20 cellular contexts compared by ENCODE assay signal in the genomic region with DNA sequence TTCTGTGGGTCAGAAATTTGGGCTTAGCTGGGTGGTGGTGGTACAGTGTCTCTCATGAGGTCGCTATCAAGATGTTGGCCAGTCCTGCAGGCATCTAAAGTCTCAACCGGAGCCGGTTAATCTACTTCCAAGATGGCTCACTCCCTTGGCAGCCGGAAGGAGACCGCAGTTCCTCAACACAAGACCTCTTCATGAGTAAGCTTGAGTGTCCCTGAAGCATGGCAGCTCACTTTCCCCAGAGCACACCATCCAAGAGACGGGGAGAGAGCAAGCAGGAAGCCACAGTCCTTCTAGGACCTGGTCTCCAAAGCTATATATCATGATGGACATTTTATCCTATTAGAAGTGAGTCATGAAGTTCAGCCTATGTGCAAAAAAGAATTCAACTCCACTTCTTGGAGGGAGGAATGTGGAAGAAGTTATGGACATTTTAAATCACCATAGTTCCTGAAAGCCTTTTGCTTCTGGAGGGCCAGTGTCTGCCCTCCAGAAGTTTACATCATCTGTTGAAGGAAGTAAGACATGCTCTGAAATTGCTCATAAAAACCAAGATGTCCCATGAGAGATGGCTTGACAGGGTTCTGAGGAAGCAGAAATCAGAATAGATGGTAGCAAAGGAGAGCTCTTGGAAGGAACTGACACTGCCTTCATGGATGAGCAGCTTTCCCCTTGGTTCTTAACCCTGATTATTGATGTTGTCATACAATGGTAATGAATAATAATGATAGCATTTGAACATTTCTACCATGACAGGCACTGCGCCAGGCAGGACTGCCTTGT. TPM values are rescaled to one million over a fixed set of nuclear protein-coding genes. Genes with fewer than 3 reads are reported as not detected.
A peak's percentile ranks its signal among the peaks of the same experiment; 100 is the strongest.
DNase-seq lines count a peak whose midpoint lies in the region; ATAC-seq and TF ChIP-seq lines count a peak whose summit lies in the region.
"Had no signal": no experiment of that assay in that cellular context is flagged by ENCODE, and none has a peak within 500 bp of the region (broad histone marks: within the 10 kb centered on the region; RNA-seq: fewer than 3 reads in every experiment).

No MANE protein-coding gene starts in this region.

- H3K14ac ChIP-seq in trophoblast cell (ENCODE audit: low read length) = no peak overlapping the region

- DNase-seq in Daoy (ENCODE audit: low read depth) (peak; percentile 82), MV-4-11 (lab: John Stamatoyannopoulos, UW) (peak; percentile 7), brain microvascular endothelial cell (peak; percentile 22), trophoblast cell (peak; percentile 95), NCI-H82 treated with DMSO at 0.1 percent for 48 hours (lab: John Stamatoyannopoulos, UW; ENCODE audit: unreplicated experiment) (no peak), prostate gland (ENCODE audit: low spot score) (no peak), OCI-M1 (lab: John Stamatoyannopoulos, UW) (no peak)
- DNase-seq in effector memory CD8-positive, alpha-beta T cell = no peak
- DNase-seq: activated CD4-positive, alpha-beta T cell treated with anti-CD3 and anti-CD28 coated beads for 1 hour; activated CD8-positive, alpha-beta memory T cell treated with anti-CD3 and anti-CD28 coated beads, Interleukin-2, amount 50 U/mL, for 48 hours; activated naive CD4-positive, alpha-beta T cell treated with anti-CD3 and anti-CD28 coated beads for 36 hours; body of pancreas; C1 segment of cervical spinal cord; dermis blood vessel endothelial cell; kidney; NCI-H1417; right lobe of liver; stimulated activated CD4-positive, alpha-beta T cell treated with anti-CD3 and anti-CD28 coated beads, Interleukin-1b, Interleukin-23, amount 100 ng/mL, for 48 hours; substantia nigra had no signal

- no peak overlapping the region for H3K4me3 ChIP-seq in brain microvascular endothelial cell (ENCODE audit: low read depth, low read length)
- no peak overlapping the region for H3K4me3 ChIP-seq in trophoblast cell (ENCODE audit: low read depth, low read length)
- H3K4me3 ChIP-seq in prostate gland = no peak overlapping the region
- H3K4me3 ChIP-seq: body of pancreas, hepatocyte, right lobe of liver had no signal

- H3K23ac ChIP-seq in trophoblast cell (ENCODE audit: low read length) = no peak overlapping the region

- no peak for ATAC-seq in effector memory CD8-positive, alpha-beta T cell (replicated peaks)
- ATAC-seq: body of pancreas, right lobe of liver had no signal

- H3K9me3 Mint-ChIP-seq in effector memory CD8-positive, alpha-beta T cell = no peaks in the 10 kb centered on the region
- H3K9me3 Mint-ChIP-seq: activated naive CD4-positive, alpha-beta T cell treated with anti-CD3 and anti-CD28 coated beads for 36 hours had no signal

- peaks cover 19% of the 10 kb centered on the region for H3K36me3 Mint-ChIP-seq in effector memory CD8-positive, alpha-beta T cell (ENCODE audit: insufficient read depth)

- no peak overlapping the region for H4K91ac ChIP-seq in trophoblast cell (ENCODE audit: low read depth, low read length)

- TF ChIP-seq CTCF in brain microvascular endothelial cell (IDR thresholded peaks at IDR 0.05; ENCODE audit: low read depth, low read length, missing control alignments) (no peak), prostate gland (IDR thresholded peaks at IDR 0.05) (no peak)

- no peaks in the 10 kb centered on the region for H3K27me3 Mint-ChIP-seq in effector memory CD8-positive, alpha-beta T cell

- peak overlapping the region in 1 of 2 donors; percentile 81 for H3K27ac Mint-ChIP-seq in effector memory CD8-positive, alpha-beta T cell
- H3K27ac Mint-ChIP-seq: activated naive CD4-positive, alpha-beta T cell treated with anti-CD3 and anti-CD28 coated beads for 36 hours had no signal

- no peak overlapping the region for H3K4me2 ChIP-seq in trophoblast cell (ENCODE audit: low read length)
- H3K4me2 ChIP-seq: hepatocyte had no signal

- H2AK5ac ChIP-seq in trophoblast cell (ENCODE audit: low read length) = no peak overlapping the region

- no peaks in the 10 kb centered on the region for H3K27me3 ChIP-seq in brain microvascular endothelial cell (replicated peaks)
- H3K27me3 ChIP-seq in trophoblast cell (ENCODE audit: insufficient read depth, low read length) = no peaks in the 10 kb centered on the region
- no peaks in the 10 kb centered on the region for H3K27me3 ChIP-seq in prostate gland (replicated peaks; ENCODE audit: insufficient read depth)
- H3K27me3 ChIP-seq: body of pancreas, hepatocyte, right lobe of liver had no signal

- peaks cover 11 to 22% of the 10 kb centered on the region in 2 experiments for H3K4me1 ChIP-seq in trophoblast cell (ENCODE audit: control insufficient read depth in 1 of 2, insufficient read depth in 2 of 2, low read length in 2 of 2)
- H3K4me1 ChIP-seq in prostate gland (replicated peaks) = no peaks in the 10 kb centered on the region
- H3K4me1 ChIP-seq: body of pancreas, right lobe of liver had no signal

- no peak overlapping the region for H2BK12ac ChIP-seq in trophoblast cell (ENCODE audit: low read length)

- TF ChIP-seq POLR2A in prostate gland (IDR thresholded peaks at IDR 0.05) = no peak

- H3K4me1 Mint-ChIP-seq in effector memory CD8-positive, alpha-beta T cell (ENCODE audit: low read depth in 2 of 2) = peaks cover 37 to 53% of the 10 kb centered on the region in 2 donors

- H3K27ac ChIP-seq in brain microvascular endothelial cell (no peak overlapping the region), trophoblast cell (ENCODE audit: low read depth, low read length) (no peak overlapping the region), prostate gland (no peak overlapping the region)
- H3K27ac ChIP-seq: body of pancreas, hepatocyte, right lobe of liver had no signal

- intact Hi-C loops in prostate gland (cut with DNase I) = loop anchor here (10.0 kb wide), 1 partner anchor 53 kb away; no protein-coding TSS in a partner anchor

- H2BK5ac ChIP-seq in trophoblast cell (ENCODE audit: low read depth, low read length, poor library complexity) = no peak overlapping the region

- no peak overlapping the region for H3K4ac ChIP-seq in trophoblast cell (ENCODE audit: low read depth, low read length)

- H4K12ac ChIP-seq in trophoblast cell (ENCODE audit: low read depth, low read length) = no peak overlapping the region

- H3K4me3 Mint-ChIP-seq in effector memory CD8-positive, alpha-beta T cell = no peak overlapping the region
- H3K4me3 Mint-ChIP-seq: activated naive CD4-positive, alpha-beta T cell treated with anti-CD3 and anti-CD28 coated beads for 36 hours had no signal

- in situ Hi-C loops in brain microvascular endothelial cell (cut with HindIII; ENCODE audit: low pct_ligation_motif_present, low sequenced_read_pairs) = no loop called here

- H3K9me3 ChIP-seq in trophoblast cell (ENCODE audit: insufficient read depth, low read depth, low read length) = no peaks in the 10 kb centered on the region
- H3K9me3 ChIP-seq in prostate gland = no peaks in the 10 kb centered on the region
- H3K9me3 ChIP-seq: body of pancreas, right lobe of liver had no signal

- no peak overlapping the region for H2AFZ ChIP-seq in trophoblast cell (ENCODE audit: insufficient read depth, low read length, poor library complexity)
- H2AFZ ChIP-seq: hepatocyte had no signal

- H3K36me3 ChIP-seq in brain microvascular endothelial cell (replicated peaks) (peaks cover 4% of the 10 kb centered on the region), trophoblast cell (ENCODE audit: control insufficient read depth in 1 of 2, insufficient read depth in 2 of 2, low read length in 2 of 2) (peaks cover 8 to 18% of the 10 kb centered on the region in 2 experiments), prostate gland (no peaks in the 10 kb centered on the region)
- H3K36me3 ChIP-seq: right lobe of liver had no signal

- peaks cover 15% of the 10 kb centered on the region for H3K79me1 ChIP-seq in trophoblast cell (ENCODE audit: low read length)

- no peak overlapping the region for H3K9ac ChIP-seq in trophoblast cell (ENCODE audit: low read length)

- no peaks in the 10 kb centered on the region for H3K79me2 ChIP-seq in trophoblast cell (ENCODE audit: control insufficient read depth, insufficient read depth, low read length, poor library complexity)
- H3K79me2 ChIP-seq: hepatocyte had no signal

- no peak overlapping the region for H2BK120ac ChIP-seq in trophoblast cell (ENCODE audit: insufficient read depth, low read length, poor library complexity)

- no peak overlapping the region for H3K18ac ChIP-seq in trophoblast cell (ENCODE audit: low read length)

- no peak overlapping the region for H4K8ac ChIP-seq in trophoblast cell (ENCODE audit: low read depth, low read length)

- WGBS in trophoblast cell (ENCODE audit: extremely low coverage, insufficient coverage, insufficient read length) = no CpG with 5 or more reads among the region's 7 CpGs
- WGBS in prostate gland = 97% methylated on average over 7 of the region's 7 CpGs

RNA-seq across cellular contexts. Expression of gene GALNT10, which starts 21.3 kb away (rescaled TPM):
- 31.2 and 44.7 TPM in 2 replicates for total RNA-seq in Daoy (2014; rRNA removed; shearing (Covaris generic))
- polyA plus RNA-seq in trophoblast cell (2013) = 135 and 140 TPM in 2 replicates
- total RNA-seq in prostate gland = 10 to 100 TPM; 21.7 to 27.1 TPM

Comparison
In these comparisons a context has a peak if more than half of its experiments do, and no peak if none do; other contexts are left out.
1. DNase-seq: peak in Daoy (single experiment), MV-4-11 (single experiment), brain microvascular endothelial cell (single experiment) and trophoblast cell (2 of 2); none in effector memory CD8-positive, alpha-beta T cell (0 of 3), NCI-H82 treated with DMSO at 0.1 percent for 48 hours (single experiment), prostate gland (single experiment) and OCI-M1 (single experiment).